ENCODE assay signal across 10 cellular contexts in genomic region chr2:151297882-151298281, GRCh38. TPM values are rescaled to one million over a fixed set of nuclear protein-coding genes. Genes with fewer than 3 reads are reported as not detected.
DNase-seq lines count a peak whose midpoint lies in the region; ATAC-seq, FAIRE-seq and TF ChIP-seq lines count a peak whose summit lies in the region.
"Had no signal": no experiment of that assay in that cellular context is flagged by ENCODE, and none has a peak within 500 bp of the region (broad histone marks: within the 10 kb centered on the region; RNA-seq: fewer than 3 reads in every experiment).

No MANE protein-coding gene starts in this region.

- 40% methylated on average over 1 of the region's 1 CpG for WGBS in liver
- WGBS in HepG2 (ENCODE audit: low lambda C conversion rate), result 0% methylated on average over 1 of the region's 1 CpG
- WGBS in upper lobe of left lung, 2 donors, result 0 to 14% methylated on average over 1 of the region's 1 CpG

- H3K27ac Mint-ChIP-seq in T-cell, result no peak overlapping the region
- H3K27ac Mint-ChIP-seq: activated T-cell treated with anti-CD3 and anti-CD28 coated beads, Interleukin-2, amount 50 U/mL, for 24 hours had no signal

- H3K9me3 Mint-ChIP-seq in T-cell, result no peaks in the 10 kb centered on the region
- H3K9me3 Mint-ChIP-seq: activated T-cell treated with anti-CD3 and anti-CD28 coated beads, Interleukin-2, amount 50 U/mL, for 24 hours had no signal

- TF ChIP-seq RAD21 in liver (IDR thresholded peaks at IDR 0.05) (no peak), HepG2 (CRISPR knock-in tag; IDR thresholded peaks at IDR 0.05) (no peak)

- CTCF ChIA-PET in HepG2 (lab: Yijun Ruan, JAX; ENCODE audit: low intra/inter-chr PET ratio, low total read pairs) (no interaction called here), T-cell (lab: Charles Lee) (interaction anchor here in 1 of 2 donors (0.5 kb wide), 1 partner anchor 345 kb away, joined by 4 read pairs; no protein-coding TSS in a partner anchor)

- no peak for FAIRE-seq in HepG2 (lab: Jason Lieb, UNC)
- FAIRE-seq: frontal cortex had no signal

- POLR2A ChIA-PET in HepG2 (lab: Yijun Ruan, JAX) (no interaction called here), T-cell (lab: Charles Lee) (interaction anchor here in 1 of 2 donors (0.5 kb wide), 1 partner anchor 21 kb away, joined by 3 read pairs; no protein-coding TSS in a partner anchor)

- H3K9me3 ChIP-seq in liver (ENCODE audit: control insufficient read depth in 4 of 4, low read length in 3 of 4), result no peaks in the 10 kb centered on the region
- no peaks in the 10 kb centered on the region for H3K9me3 ChIP-seq in HepG2 (ENCODE audit: low read length)
- H3K9me3 ChIP-seq in upper lobe of left lung, result no peaks in the 10 kb centered on the region
- H3K9me3 ChIP-seq in tibial artery, result no peaks in the 10 kb centered on the region

- TF ChIP-seq EP300 in HepG2 (IDR thresholded peaks at IDR 0.05; ENCODE audit: low read depth in 2 of 2, low read length in 2 of 2) (no peak), HepG2 (CRISPR knock-in tag; IDR thresholded peaks at IDR 0.05; ENCODE audit: borderline replicate concordance) (no peak), upper lobe of left lung (IDR thresholded peaks at IDR 0.05) (no peak)

- no peaks in the 10 kb centered on the region for H3K4me1 ChIP-seq in liver (ENCODE audit: control insufficient read depth in 4 of 4, insufficient read depth in 4 of 4, low read length in 3 of 4)
- no peaks in the 10 kb centered on the region for H3K4me1 ChIP-seq in HepG2 (ENCODE audit: insufficient read depth, low read length)
- no peaks in the 10 kb centered on the region for H3K4me1 ChIP-seq in upper lobe of left lung
- H3K4me1 ChIP-seq in tibial artery, result no peaks in the 10 kb centered on the region

- no peaks in the 10 kb centered on the region for H3K79me2 ChIP-seq in HepG2 (ENCODE audit: insufficient read depth, low read length)

- H2AFZ ChIP-seq in HepG2 (ENCODE audit: low read length), result no peak overlapping the region

- H4K20me1 ChIP-seq in HepG2 (ENCODE audit: insufficient read depth, low read length), result no peaks in the 10 kb centered on the region

- H3K27ac ChIP-seq in liver (ENCODE audit: low read depth in 1 of 2, low read length in 2 of 2) (peak overlapping the region in 1 of 2 donors; percentile 46), HepG2 (ENCODE audit: extremely low read length, insufficient read depth, low read length) (no peak overlapping the region), upper lobe of left lung (peak overlapping the region in 3 of 4 donors; percentile 63 to 78 (median 76)), tibial artery (no peak overlapping the region)

- no peaks in the 10 kb centered on the region for H3K4me1 Mint-ChIP-seq in T-cell

- DNase-seq in HepG2 (ENCODE audit: low spot score) (no peak), SIG-M5 (lab: John Stamatoyannopoulos, UW) (peak; percentile 79), upper lobe of left lung (no peak), tibial artery (no peak), nucleus accumbens (lab: John Stamatoyannopoulos, UW) (no peak), T-cell (no peak)
- DNase-seq: activated T-cell treated with anti-CD3 and anti-CD28 coated beads, Interleukin-2, amount 50 U/mL, for 24 hours had no signal

- H3K36me3 Mint-ChIP-seq in T-cell, result no peaks in the 10 kb centered on the region

- H3K4me3 ChIP-seq in liver (ENCODE audit: low read depth in 1 of 3, low read length in 3 of 3) (no peak overlapping the region), HepG2 (replicated peaks in 1 of 3; ENCODE audit: insufficient read depth in 1 of 3, low read depth in 2 of 3, low read length in 3 of 3) (no peak overlapping the region), upper lobe of left lung (no peak overlapping the region), tibial artery (no peak overlapping the region)

- H3K4me2 ChIP-seq in HepG2 (ENCODE audit: low read depth, low read length), result no peak overlapping the region

- no peaks in the 10 kb centered on the region for H3K27me3 ChIP-seq in liver (ENCODE audit: control insufficient read depth in 4 of 4, insufficient read depth in 4 of 4, low read length in 3 of 4)
- no peaks in the 10 kb centered on the region; a peak in 1 of 5 replicates for H3K27me3 ChIP-seq in HepG2 (ENCODE audit: control insufficient read depth in 1 of 2, insufficient read depth in 2 of 2, low read length in 2 of 2)
- no peaks in the 10 kb centered on the region for H3K27me3 ChIP-seq in upper lobe of left lung
- H3K27me3 ChIP-seq in tibial artery, result no peaks in the 10 kb centered on the region

- BruUV-seq in HepG2 (replicated peaks; lab: Mats Ljungman, UMichigan), result no TSS peak

- no peak overlapping the region for H3K4me3 Mint-ChIP-seq in T-cell
- H3K4me3 Mint-ChIP-seq: activated T-cell treated with anti-CD3 and anti-CD28 coated beads, Interleukin-2, amount 50 U/mL, for 24 hours had no signal

- no peak for TF ChIP-seq CTCF in liver (IDR thresholded peaks at IDR 0.05; ENCODE audit: low read depth, low read length, missing input control)
- no peak for TF ChIP-seq CTCF in HepG2 (CRISPR knock-in tag; IDR thresholded peaks at IDR 0.05)
- TF ChIP-seq CTCF in upper lobe of left lung (IDR thresholded peaks at IDR 0.05), result no peak
- TF ChIP-seq CTCF in tibial artery (IDR thresholded peaks at IDR 0.05), result no peak

- in situ Hi-C loops in HepG2 (cut with HindIII; ENCODE audit: extremely low pct_ligation_motif_present, low pct_unique_long_range_greater_than_20kb), result no loop called here

- intact Hi-C loops in HepG2 (cut with micrococcal nuclease; ENCODE audit: unreplicated experiment), result no loop called here
- intact Hi-C loops in tibial artery (cut with DNase I; ENCODE audit: low total_unique reads), result no loop called here

- H3K27me3 Mint-ChIP-seq in T-cell, result peaks cover 3 to 6% of the 10 kb centered on the region in 2 donors
- H3K27me3 Mint-ChIP-seq: activated T-cell treated with anti-CD3 and anti-CD28 coated beads, Interleukin-2, amount 50 U/mL, for 24 hours had no signal

- H3K36me3 ChIP-seq in liver (ENCODE audit: control insufficient read depth in 4 of 4, insufficient read depth in 3 of 4, low read depth in 1 of 4, low read length in 3 of 4), result no peaks in the 10 kb centered on the region
- no peaks in the 10 kb centered on the region for H3K36me3 ChIP-seq in HepG2 (replicated peaks in 1 of 2; ENCODE audit: control insufficient read depth in 1 of 2, insufficient read depth in 2 of 2, low read length in 2 of 2)
- H3K36me3 ChIP-seq in upper lobe of left lung, result no peaks in the 10 kb centered on the region
- no peaks in the 10 kb centered on the region for H3K36me3 ChIP-seq in tibial artery

- ATAC-seq in HepG2 (no peak), HG03039 (IDR thresholded peaks at IDR 0.05; ENCODE audit: unreplicated experiment) (peak; percentile 82), upper lobe of left lung (ENCODE audit: low FRiP score in 2 of 2) (peak in 1 of 2 donors; percentile 60), T-cell (replicated peaks in 1 of 4) (no peak)

- TF ChIP-seq POLR2A in HepG2 (IDR thresholded peaks at IDR 0.05; ENCODE audit: insufficient read depth in 1 of 2, low read depth in 2 of 2, low read length in 2 of 2) (no peak), upper lobe of left lung (IDR thresholded peaks at IDR 0.05) (no peak)

- H3K9ac ChIP-seq in liver (ENCODE audit: low read depth in 1 of 2, low read length in 2 of 2) (no peak overlapping the region), HepG2 (ENCODE audit: insufficient read depth, low read depth, low read length) (no peak overlapping the region)

RNA-seq across cellular contexts. Expression of gene NMI, which starts 8.4 kb away (rescaled TPM):
- 10 to 100 TPM; 12.6 to 15.2 TPM for total RNA-seq in liver
- 10 to 100 TPM in 1 of 2 donors, 1 to 10 TPM in 1; 8.6 to 13.1 TPM for polyA plus RNA-seq in liver
- total RNA-seq in HepG2 (2016; rRNA removed; fragmentation: Illumina TruSeq; extraction: Trizol), result 3.9 and 4.4 TPM in 2 replicates
- 0.91 and 0.97 TPM in 2 replicates for total RNA-seq in HepG2 (2016; cell fraction: cytosol; rRNA removed; fragmentation: Illumina TruSeq; extraction: Trizol; ENCODE audit: low read depth)
- total RNA-seq in HepG2 (2016; cell fraction: insoluble cytoplasmic fraction; rRNA removed; fragmentation: Illumina TruSeq; extraction: Trizol), result 3.6 and 4.5 TPM in 2 replicates
- total RNA-seq in HepG2 (2016; cell fraction: membrane; rRNA removed; fragmentation: Illumina TruSeq; extraction: Trizol), result 1.5 and 1.7 TPM in 2 replicates
- total RNA-seq in HepG2 (2016; cell fraction: nucleus; rRNA removed; fragmentation: Illumina TruSeq; extraction: Trizol), result 1.8 and 2.1 TPM in 2 replicates
- 0.42 and 0.64 TPM in 2 replicates for polyA plus RNA-seq in HepG2 (2011; rRNA removed)
- polyA plus RNA-seq in HepG2 (2011; cell fraction: cytosol; rRNA removed), result 0.35 and 0.45 TPM in 2 replicates
- polyA plus RNA-seq in HepG2 (2011; cell fraction: nucleus; rRNA removed), result 0.29 and 0.57 TPM in 2 replicates
- 0.74 and 1.0 TPM in 2 replicates for polyA plus RNA-seq in HepG2 (2012)
- polyA plus RNA-seq in HepG2 (2016; cell fraction: cytosol; fragmentation: Illumina TruSeq; extraction: Trizol; ENCODE audit: low read depth), result 0.60 and 0.80 TPM in 2 replicates
- 6.2 and 6.7 TPM in 2 replicates for polyA plus RNA-seq in HepG2 (2016; cell fraction: insoluble cytoplasmic fraction; fragmentation: Illumina TruSeq; extraction: Trizol; ENCODE audit: low read depth)
- polyA plus RNA-seq in HepG2 (2016; cell fraction: membrane; fragmentation: Illumina TruSeq; extraction: Trizol; ENCODE audit: low read depth), result 0.89 and 0.91 TPM in 2 replicates
- polyA plus RNA-seq in HepG2 (2016; cell fraction: nucleus; fragmentation: Illumina TruSeq; extraction: Trizol; ENCODE audit: insufficient read depth, low read depth), result 2.8 and 3.6 TPM in 2 replicates
- polyA minus RNA-seq in HepG2 (2011; rRNA and poly(A)+ RNA removed; ENCODE audit: low replicate concordance), result 0.46 and 2.2 TPM in 2 replicates
- polyA minus RNA-seq in HepG2 (2011; cell fraction: cytosol; rRNA and poly(A)+ RNA removed), result 0.40 TPM in 1 of 2 replicates, not detected in the other
- polyA minus RNA-seq in HepG2 (2011; cell fraction: nucleus; rRNA and poly(A)+ RNA removed), result 1.5 TPM in 2 replicates
- total RNA-seq in upper lobe of left lung, result 10 to 100 TPM; 12.0 to 29.0 (median 20.5) TPM
- total RNA-seq in T-cell, result 10 to 100 TPM; 21.1 to 34.7 (median 24.0) TPM

RNA-seq across cellular contexts. Expression of gene RBM43, which starts 36.2 kb away (rescaled TPM):
- 1 to 10 TPM; 3.5 to 4.9 TPM for total RNA-seq in liver
- 1 to 10 TPM; 1.6 to 1.8 TPM for polyA plus RNA-seq in liver
- total RNA-seq in HepG2 (2016; rRNA removed; fragmentation: Illumina TruSeq; extraction: Trizol), result 0.31 and 0.52 TPM in 2 replicates
- 0.40 TPM in 1 of 2 replicates, not detected in the other for total RNA-seq in HepG2 (2016; cell fraction: cytosol; rRNA removed; fragmentation: Illumina TruSeq; extraction: Trizol; ENCODE audit: low read depth)
- total RNA-seq in HepG2 (2016; cell fraction: insoluble cytoplasmic fraction; rRNA removed; fragmentation: Illumina TruSeq; extraction: Trizol), result 0.61 and 1.2 TPM in 2 replicates
- 0.59 and 1.00 TPM in 2 replicates for total RNA-seq in HepG2 (2016; cell fraction: membrane; rRNA removed; fragmentation: Illumina TruSeq; extraction: Trizol)
- total RNA-seq in HepG2 (2016; cell fraction: nucleus; rRNA removed; fragmentation: Illumina TruSeq; extraction: Trizol), result 1.0 and 1.8 TPM in 2 replicates
- polyA plus RNA-seq in HepG2 (2011; rRNA removed), result 0.57 and 0.70 TPM in 2 replicates
- 0.15 and 0.38 TPM in 2 replicates for polyA plus RNA-seq in HepG2 (2011; cell fraction: cytosol; rRNA removed)
- polyA plus RNA-seq in HepG2 (2011; cell fraction: nucleus; rRNA removed), result 0.21 and 0.83 TPM in 2 replicates
- polyA plus RNA-seq in HepG2 (2012), result 0.35 and 0.38 TPM in 2 replicates
- polyA plus RNA-seq in HepG2 (2016; cell fraction: cytosol; fragmentation: Illumina TruSeq; extraction: Trizol; ENCODE audit: low read depth), result 0.24 and 0.46 TPM in 2 replicates
- 1.4 and 1.5 TPM in 2 replicates for polyA plus RNA-seq in HepG2 (2016; cell fraction: insoluble cytoplasmic fraction; fragmentation: Illumina TruSeq; extraction: Trizol; ENCODE audit: low read depth)
- polyA plus RNA-seq in HepG2 (2016; cell fraction: membrane; fragmentation: Illumina TruSeq; extraction: Trizol; ENCODE audit: low read depth), result 0.37 and 0.76 TPM in 2 replicates
- polyA plus RNA-seq in HepG2 (2016; cell fraction: nucleus; fragmentation: Illumina TruSeq; extraction: Trizol; ENCODE audit: insufficient read depth, low read depth), result 2.0 and 2.4 TPM in 2 replicates
- polyA minus RNA-seq in HepG2 (2011; rRNA and poly(A)+ RNA removed; ENCODE audit: low replicate concordance), result 0.26 and 0.65 TPM in 2 replicates
- polyA minus RNA-seq in HepG2 (2011; cell fraction: cytosol; rRNA and poly(A)+ RNA removed), result 0.18 and 0.40 TPM in 2 replicates
- 1.7 TPM in 2 replicates for polyA minus RNA-seq in HepG2 (2011; cell fraction: nucleus; rRNA and poly(A)+ RNA removed)
- total RNA-seq in upper lobe of left lung, result 10 to 100 TPM in 2 of 6 donors, 1 to 10 TPM in 4; 4.4 to 16.8 (median 8.1) TPM
- total RNA-seq in T-cell, result 10 to 100 TPM; 11.4 to 18.2 (median 16.8) TPM

RNA-seq across cellular contexts. Expression of gene TNFAIP6, which starts 59.5 kb away (rescaled TPM):
- under 1 TPM; 0.17 to 0.28 TPM for total RNA-seq in liver
- under 1 TPM; 0.18 to 0.21 TPM for polyA plus RNA-seq in liver
- not detected in 2 replicates for total RNA-seq in HepG2 (2016; rRNA removed; fragmentation: Illumina TruSeq; extraction: Trizol)
- not detected in 2 replicates for total RNA-seq in HepG2 (2016; cell fraction: cytosol; rRNA removed; fragmentation: Illumina TruSeq; extraction: Trizol; ENCODE audit: low read depth)
- total RNA-seq in HepG2 (2016; cell fraction: insoluble cytoplasmic fraction; rRNA removed; fragmentation: Illumina TruSeq; extraction: Trizol), result not detected in 2 replicates
- total RNA-seq in HepG2 (2016; cell fraction: membrane; rRNA removed; fragmentation: Illumina TruSeq; extraction: Trizol), result not detected in 2 replicates
- not detected in 2 replicates for total RNA-seq in HepG2 (2016; cell fraction: nucleus; rRNA removed; fragmentation: Illumina TruSeq; extraction: Trizol)
- not detected in 2 replicates for polyA plus RNA-seq in HepG2 (2011; rRNA removed)
- not detected in 2 replicates for polyA plus RNA-seq in HepG2 (2011; cell fraction: cytosol; rRNA removed)
- polyA plus RNA-seq in HepG2 (2011; cell fraction: nucleus; rRNA removed), result not detected in 2 replicates
- polyA plus RNA-seq in HepG2 (2012), result not detected in 2 replicates
- polyA plus RNA-seq in HepG2 (2016; cell fraction: cytosol; fragmentation: Illumina TruSeq; extraction: Trizol; ENCODE audit: low read depth), result not detected in 2 replicates
- polyA plus RNA-seq in HepG2 (2016; cell fraction: insoluble cytoplasmic fraction; fragmentation: Illumina TruSeq; extraction: Trizol; ENCODE audit: low read depth), result not detected in 2 replicates
- not detected in 2 replicates for polyA plus RNA-seq in HepG2 (2016; cell fraction: membrane; fragmentation: Illumina TruSeq; extraction: Trizol; ENCODE audit: low read depth)
- polyA plus RNA-seq in HepG2 (2016; cell fraction: nucleus; fragmentation: Illumina TruSeq; extraction: Trizol; ENCODE audit: insufficient read depth, low read depth), result not detected in 2 replicates
- not detected in 2 replicates for polyA minus RNA-seq in HepG2 (2011; rRNA and poly(A)+ RNA removed; ENCODE audit: low replicate concordance)
- polyA minus RNA-seq in HepG2 (2011; cell fraction: cytosol; rRNA and poly(A)+ RNA removed), result not detected in 2 replicates
- not detected in 2 replicates for polyA minus RNA-seq in HepG2 (2011; cell fraction: nucleus; rRNA and poly(A)+ RNA removed)
- total RNA-seq in upper lobe of left lung, result 1 to 10 TPM in 5 of 6 donors, under 1 TPM in 1; 0.78 to 8.1 (median 2.2) TPM
- not detected for total RNA-seq in T-cell

Comparison
In these comparisons a context has a peak if more than half of its experiments do, and no peak if none do; other contexts are left out.
1. H3K27ac ChIP-seq: peak in upper lobe of left lung (3 of 4); none in HepG2 (single experiment) and tibial artery (0 of 2).